Comparison of ENCODE assay signal across 8 cellular contexts in genomic region chr2:70190413-70191243, GRCh38. TPM values are rescaled to one million over a fixed set of nuclear protein-coding genes. Genes with fewer than 3 reads are reported as not detected.
DNase-seq lines count a peak whose midpoint lies in the region; FAIRE-seq and TF ChIP-seq lines count a peak whose summit lies in the region.

TSS of gene C2orf42 (minus strand) at chr2:70191019. CDS start at chr2:70181985, 9,034 bp downstream.

- peaks cover 4% of the 10 kb centered on the region for H3K36me3 Mint-ChIP-seq in activated naive CD4-positive, alpha-beta T cell treated with anti-CD3 and anti-CD28 coated beads for 36 hours (ENCODE audit: low read depth)

- H3K4me1 ChIP-seq in neutrophil (ENCODE audit: control insufficient read depth in 1 of 2, insufficient read depth in 1 of 2, low read depth in 1 of 2, low read length in 1 of 2), result peaks cover 12 to 15% of the 10 kb centered on the region in 2 experiments

- no peaks in the 10 kb centered on the region for H3K9me3 ChIP-seq in neutrophil

- no peaks in the 10 kb centered on the region for H3K36me3 ChIP-seq in neutrophil

- peak within 1 kb of the TSS; percentile 98 for H3K27ac Mint-ChIP-seq in activated naive CD4-positive, alpha-beta T cell treated with anti-CD3 and anti-CD28 coated beads for 36 hours

- H3K4me1 Mint-ChIP-seq in activated naive CD4-positive, alpha-beta T cell treated with anti-CD3 and anti-CD28 coated beads for 36 hours (ENCODE audit: low read depth), result peaks cover 21% of the 10 kb centered on the region

- CTCF ChIA-PET in activated naive CD4-positive, alpha-beta T cell treated with anti-CD3 and anti-CD28 coated beads for 36 hours (lab: Charles Lee), result interaction anchor here (0.5 to 1.3 kb wide), 6 partner anchors 9 to 758 kb away, joined by 3 to 4 read pairs (median 4); no protein-coding TSS in a partner anchor

- H3K4me3 ChIP-seq in HFF-Myc (replicated peaks; ENCODE audit: low read depth, low read length), result peak within 1 kb of the TSS; percentile 72
- peak within 1 kb of the TSS; percentile 79 to 95 for H3K4me3 ChIP-seq in neutrophil (ENCODE audit: low read depth in 1 of 2, low read length in 1 of 2)

- H3K27ac ChIP-seq in neutrophil (peak within 1 kb of the TSS; percentile 93), substantia nigra (ENCODE audit: low read depth, low read length, poor library complexity, severe bottlenecking) (peak within 1 kb of the TSS; percentile 97)

- no peaks in the 10 kb centered on the region for H3K27me3 ChIP-seq in neutrophil

- H3K4me3 Mint-ChIP-seq in activated naive CD4-positive, alpha-beta T cell treated with anti-CD3 and anti-CD28 coated beads for 36 hours, result peak within 1 kb of the TSS; percentile 87

- FAIRE-seq in frontal cortex (lab: Jason Lieb, UNC), result no peak

- H3K9me3 Mint-ChIP-seq in activated naive CD4-positive, alpha-beta T cell treated with anti-CD3 and anti-CD28 coated beads for 36 hours, result no peaks in the 10 kb centered on the region

- H3K27me3 Mint-ChIP-seq in activated naive CD4-positive, alpha-beta T cell treated with anti-CD3 and anti-CD28 coated beads for 36 hours (ENCODE audit: low read depth), result no peaks in the 10 kb centered on the region

- TF ChIP-seq CTCF in HFF-Myc (IDR thresholded peaks at IDR 0.05; ENCODE audit: low read depth, low read length, missing control alignments) (no peak), neutrophil (IDR thresholded peaks at IDR 0.05) (no peak)

- intact Hi-C loops in activated naive CD4-positive, alpha-beta T cell treated with anti-CD3 and anti-CD28 coated beads for 36 hours (cut with micrococcal nuclease), result loop anchor here (1.0 to 5.0 kb wide), 13 partner anchors 48 to 577 kb away; partner anchors contain the start of genes ADD2, FAM136A, GMCL1 and SNRNP27

- DNase-seq in GM04504 (ENCODE audit: low read depth) (peak; percentile 93), HFF-Myc (ENCODE audit: extremely low read depth, low read depth) (peak; percentile 91), NAMALWA (ENCODE audit: low spot score) (peak; percentile 98), SK-N-DZ (ENCODE audit: low spot score) (peak; percentile 98), frontal cortex (ENCODE audit: low spot score in 2 of 2) (peak; percentile 83 to 91), substantia nigra (lab: John Stamatoyannopoulos, UW) (peak; percentile 81 to 100 (median 95))
- peak; percentile 98 for DNase-seq in activated naive CD4-positive, alpha-beta T cell treated with anti-CD3 and anti-CD28 coated beads for 36 hours

RNA-seq across cellular contexts. Expression of gene C2orf42, which starts in this region (rescaled TPM):
- polyA plus RNA-seq in SK-N-DZ (2014; cell fraction: cytosol; rRNA removed), result 8.0 and 11.3 TPM in 2 replicates
- polyA plus RNA-seq in SK-N-DZ (2014; cell fraction: nucleus; rRNA removed), result 12.9 and 14.4 TPM in 2 replicates
- total RNA-seq in activated naive CD4-positive, alpha-beta T cell treated with anti-CD3 and anti-CD28 coated beads for 36 hours, result 10 to 100 TPM; 19.2 to 23.3 TPM
- total RNA-seq in frontal cortex, result 26.5 TPM

Comparison
In these comparisons a context has a peak if more than half of its experiments do, and no peak if none do; other contexts are left out.
1. Peak in every context shown above with its lines: DNase-seq, H3K4me3 ChIP-seq and H3K27ac ChIP-seq.